ENCODE assay signal across 19 cellular contexts in the genomic region with DNA sequence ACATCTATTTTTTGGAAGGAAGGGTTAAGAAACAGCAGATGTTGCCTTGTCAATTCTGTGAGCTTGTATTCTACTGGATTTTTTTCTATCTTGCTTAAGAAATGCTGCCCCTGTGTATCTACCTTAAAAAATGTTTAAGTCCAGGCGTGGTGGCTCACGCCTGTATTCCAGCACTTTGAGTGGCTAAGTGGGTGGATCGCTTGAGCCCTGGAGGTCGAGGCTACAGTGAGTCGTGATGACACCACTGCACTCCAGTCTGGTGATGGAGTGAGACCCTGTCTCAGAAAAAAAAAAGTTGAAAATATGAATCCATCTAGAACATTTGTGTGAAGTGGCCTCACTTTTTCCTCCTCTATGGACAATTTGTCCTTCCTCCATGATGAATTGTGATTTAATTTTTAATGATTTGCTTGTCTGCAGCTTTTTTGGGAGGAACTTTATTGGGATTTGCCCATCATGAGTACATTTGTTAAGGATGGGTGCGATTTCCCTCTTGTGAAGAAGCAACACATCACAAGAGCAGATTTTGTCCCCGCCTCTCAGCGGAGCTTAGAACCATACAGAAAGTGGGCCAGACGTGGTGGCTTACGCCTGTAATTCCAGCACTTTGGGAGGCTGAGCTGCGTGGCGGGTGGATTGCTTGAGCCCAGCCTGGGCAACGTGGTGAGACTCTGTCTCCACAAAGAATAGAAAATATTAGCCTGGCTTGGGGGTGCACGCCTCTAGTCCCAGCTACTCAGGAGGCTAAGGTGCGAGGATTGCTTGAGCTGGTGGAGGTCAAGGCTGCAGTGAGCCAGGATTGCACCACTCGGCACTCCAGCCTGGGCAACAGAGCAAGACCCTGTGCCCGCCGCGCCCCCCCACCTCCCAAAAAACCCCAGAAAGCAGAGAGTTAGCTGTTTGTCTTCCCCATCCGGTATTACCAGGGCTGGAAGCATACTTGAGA. TPM values are rescaled to one million over a fixed set of nuclear protein-coding genes. Genes with fewer than 3 reads are reported as not detected.
DNase-seq lines count a peak whose midpoint lies in the region; ATAC-seq and TF ChIP-seq lines count a peak whose summit lies in the region.
"Had no signal": no experiment of that assay in that cellular context is flagged by ENCODE, and none has a peak within 500 bp of the region (broad histone marks: within the 10 kb centered on the region; RNA-seq: fewer than 3 reads in every experiment).

No MANE protein-coding gene starts in this region.

- DNase-seq in AG04450 (ENCODE audit: low read depth, low spot score) (peak; percentile 7), EL (peak; percentile 68), left lobe of liver (ENCODE audit: low spot score) (peak; percentile 28), COLO829 (ENCODE audit: low spot score) (no peak), DMS79 treated with DMSO at 0.1 percent for 48 hours (lab: John Stamatoyannopoulos, UW) (no peak), colonic mucosa (no peak)
- DNase-seq in activated CD8-positive, alpha-beta T cell treated with anti-CD3 and anti-CD28 coated beads, Interleukin-2, amount 10 ng/mL, durations not matched to agents 7 days and 5 days = no peak
- no peak for DNase-seq in stimulated activated naive CD8-positive, alpha-beta T cell treated with anti-CD3 and anti-CD28 coated beads, Interleukin-15, Interleukin-2, amounts not matched to agents 100 U/mL and 50 U/mL, for 24 hours
- DNase-seq: activated CD4-positive, alpha-beta T cell treated with anti-CD3 and anti-CD28 coated beads, Interleukin-2, amount 50 U/mL, for 4 hours; DND-41; NCI-H1092 treated with DMSO at 0.1 percent for 48 hours; NCI-H2171; occipital lobe; Right ventricle myocardium superior had no signal

- no peaks in the 10 kb centered on the region for H3K4me1 ChIP-seq in colonic mucosa

- H3K27me3 ChIP-seq in AG04450 (ENCODE audit: control insufficient read depth, insufficient read depth, low read length) (no peaks in the 10 kb centered on the region), colonic mucosa (no peaks in the 10 kb centered on the region)
- H3K27me3 ChIP-seq: BLaER1, gastroesophageal sphincter had no signal

- no peaks in the 10 kb centered on the region for H3K36me3 ChIP-seq in colonic mucosa

- no peaks in the 10 kb centered on the region for H3K9me3 Mint-ChIP-seq in activated CD8-positive, alpha-beta T cell treated with anti-CD3 and anti-CD28 coated beads, Interleukin-2, amount 10 ng/mL, durations not matched to agents 7 days and 5 days (ENCODE audit: insufficient read depth)
- H3K9me3 Mint-ChIP-seq: activated naive CD4-positive, alpha-beta T cell treated with anti-CD3 and anti-CD28 coated beads, Interleukin-2, amount 50 U/mL, for 72 hours; memory B cell had no signal

- no peaks in the 10 kb centered on the region for H3K9me3 ChIP-seq in AG04450 (ENCODE audit: control insufficient read depth, insufficient read depth, low read length)
- H3K9me3 ChIP-seq in colonic mucosa = no peaks in the 10 kb centered on the region
- H3K9me3 ChIP-seq: BLaER1, gastroesophageal sphincter had no signal

- H3K36me3 Mint-ChIP-seq in activated CD8-positive, alpha-beta T cell treated with anti-CD3 and anti-CD28 coated beads, Interleukin-2, amount 10 ng/mL, durations not matched to agents 7 days and 5 days (ENCODE audit: low read depth) = peaks cover 30% of the 10 kb centered on the region

- peaks cover 35% of the 10 kb centered on the region for H3K4me1 Mint-ChIP-seq in activated CD8-positive, alpha-beta T cell treated with anti-CD3 and anti-CD28 coated beads, Interleukin-2, amount 10 ng/mL, durations not matched to agents 7 days and 5 days (ENCODE audit: low read depth)

- CTCF ChIA-PET in AG04450 (lab: Charles Lee) = interaction anchor here (0.6 to 1.8 kb wide), 5 partner anchors 8 to 423 kb away, joined by 3 to 13 read pairs (median 6); no protein-coding TSS in a partner anchor
- CTCF ChIA-PET in activated CD8-positive, alpha-beta T cell treated with anti-CD3 and anti-CD28 coated beads, Interleukin-2, amount 10 ng/mL, durations not matched to agents 7 days and 5 days (lab: Charles Lee) = interaction anchor here (1.3 to 1.5 kb wide), 2 partner anchors 16 to 56 kb away, joined by 4 to 5 read pairs; no protein-coding TSS in a partner anchor

- POLR2A ChIA-PET in AG04450 (lab: Yijun Ruan, JAX) = no interaction called here
- POLR2A ChIA-PET in activated CD8-positive, alpha-beta T cell treated with anti-CD3 and anti-CD28 coated beads, Interleukin-2, amount 10 ng/mL, durations not matched to agents 7 days and 5 days (lab: Charles Lee) = interaction anchor here (0.6 kb wide), 1 partner anchor 799 kb away, joined by 4 read pairs; no protein-coding TSS in a partner anchor

- H3K27ac Mint-ChIP-seq in activated CD8-positive, alpha-beta T cell treated with anti-CD3 and anti-CD28 coated beads, Interleukin-2, amount 10 ng/mL, durations not matched to agents 7 days and 5 days = peak overlapping the region; percentile 66
- H3K27ac Mint-ChIP-seq: memory B cell had no signal

- H3K27me3 Mint-ChIP-seq in activated CD8-positive, alpha-beta T cell treated with anti-CD3 and anti-CD28 coated beads, Interleukin-2, amount 10 ng/mL, durations not matched to agents 7 days and 5 days (ENCODE audit: low read depth) = no peaks in the 10 kb centered on the region
- H3K27me3 Mint-ChIP-seq: memory B cell had no signal

- TF ChIP-seq CTCF in AG04450 (IDR thresholded peaks at IDR 0.05; ENCODE audit: low read depth, low read length) (no peak), colonic mucosa (IDR thresholded peaks at IDR 0.05) (no peak)

- intact Hi-C loops in colonic mucosa (cut with DNase I) = no loop called here

- H3K27ac ChIP-seq in AG04450 (ENCODE audit: low read depth, low read length) (no peak overlapping the region), colonic mucosa (no peak overlapping the region)
- H3K27ac ChIP-seq: BLaER1, gastroesophageal sphincter had no signal

- H3K4me3 ChIP-seq in AG04450 (ENCODE audit: low read depth, low read length) (no peak overlapping the region), colonic mucosa (no peak overlapping the region)
- H3K4me3 ChIP-seq: BLaER1, gastroesophageal sphincter had no signal

- no peak overlapping the region for H3K4me3 Mint-ChIP-seq in activated CD8-positive, alpha-beta T cell treated with anti-CD3 and anti-CD28 coated beads, Interleukin-2, amount 10 ng/mL, durations not matched to agents 7 days and 5 days
- H3K4me3 Mint-ChIP-seq: memory B cell had no signal

- ATAC-seq in activated CD8-positive, alpha-beta T cell treated with anti-CD3 and anti-CD28 coated beads, Interleukin-2, amount 10 ng/mL, durations not matched to agents 7 days and 5 days = no peak
- no peak for ATAC-seq in left lobe of liver
- ATAC-seq in stimulated activated naive CD8-positive, alpha-beta T cell treated with anti-CD3 and anti-CD28 coated beads, Interleukin-15, Interleukin-2, amounts not matched to agents 100 U/mL and 50 U/mL, for 24 hours = no peak
- ATAC-seq: activated naive CD4-positive, alpha-beta T cell treated with anti-CD3 and anti-CD28 coated beads, Interleukin-2, amount 50 U/mL, for 72 hours; gastroesophageal sphincter; HCT116 had no signal

- H3K9ac ChIP-seq in colonic mucosa (ENCODE audit: low read depth in 2 of 2, low read length in 2 of 2) = no peak overlapping the region
- H3K9ac ChIP-seq: BLaER1 had no signal

RNA-seq across cellular contexts. Expression of gene DNAJB6, which starts 57.7 kb away (rescaled TPM):
- polyA plus RNA-seq in AG04450 (2011; rRNA removed) = 138 and 188 TPM in 2 replicates
- 36.8 and 57.4 TPM in 2 replicates for polyA minus RNA-seq in AG04450 (2011; rRNA and poly(A)+ RNA removed)
- 10 to 100 TPM; 69.3 to 74.9 TPM for total RNA-seq in activated CD8-positive, alpha-beta T cell treated with anti-CD3 and anti-CD28 coated beads, Interleukin-2, amount 10 ng/mL, durations not matched to agents 7 days and 5 days
- total RNA-seq in left lobe of liver = 26.3 TPM
- 10 to 100 TPM; 78.0 to 81.8 TPM for total RNA-seq in colonic mucosa

Comparison
In these comparisons a context has a peak if more than half of its experiments do, and no peak if none do; other contexts are left out.
1. DNase-seq: peak in AG04450 (single experiment), EL (single experiment) and left lobe of liver (single experiment); none in activated CD8-positive, alpha-beta T cell treated with anti-CD3 and anti-CD28 coated beads, Interleukin-2, amount 10 ng/mL, durations not matched to agents 7 days and 5 days (single experiment), COLO829 (single experiment), stimulated activated naive CD8-positive, alpha-beta T cell treated with anti-CD3 and anti-CD28 coated beads, Interleukin-15, Interleukin-2, amounts not matched to agents 100 U/mL and 50 U/mL, for 24 hours (single experiment), DMS79 treated with DMSO at 0.1 percent for 48 hours (single experiment) and colonic mucosa (single experiment).